16 cellular contexts compared by ENCODE assay signal in the genomic region with DNA sequence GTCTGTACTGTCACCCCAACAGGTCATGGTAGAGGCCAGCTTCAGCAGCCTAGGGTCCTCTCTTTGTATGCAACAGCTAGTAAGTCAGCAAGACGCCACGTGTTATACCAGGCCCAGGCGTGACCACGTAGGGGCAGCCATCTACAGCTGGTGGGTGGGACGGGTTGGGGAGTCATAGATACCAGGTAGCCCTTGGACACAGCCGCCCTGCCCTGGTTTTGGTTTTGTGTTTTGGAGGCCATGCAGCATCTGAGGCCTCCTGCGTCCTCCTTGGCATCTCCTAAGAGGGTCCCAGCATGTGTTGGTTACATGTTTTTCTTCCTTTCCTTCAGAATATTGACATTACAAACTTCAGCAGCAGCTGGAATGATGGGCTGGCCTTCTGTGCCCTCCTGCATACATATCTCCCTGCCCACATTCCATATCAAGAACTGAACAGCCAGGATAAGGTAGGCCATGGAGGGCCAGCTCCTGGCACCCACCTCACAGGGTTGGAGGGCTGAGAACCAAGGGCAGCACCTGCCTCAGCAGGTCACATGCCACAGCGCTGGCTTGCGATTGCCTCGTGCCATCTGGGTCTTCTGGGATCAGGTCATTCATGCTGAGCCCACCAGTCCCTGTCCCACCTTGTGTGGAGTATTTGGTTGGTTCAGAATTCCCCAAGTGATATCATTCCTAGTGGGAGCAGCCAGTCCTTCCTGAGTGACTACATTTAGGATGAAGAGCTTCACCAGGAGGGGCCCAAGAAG. TPM values are rescaled to one million over a fixed set of nuclear protein-coding genes. Genes with fewer than 3 reads are reported as not detected.
A peak's percentile ranks its signal among the peaks of the same experiment; 100 is the strongest.
DNase-seq lines count a peak whose midpoint lies in the region; ATAC-seq and TF ChIP-seq lines count a peak whose summit lies in the region.
"Had no signal": no experiment of that assay in that cellular context is flagged by ENCODE, and none has a peak within 500 bp of the region (broad histone marks: within the 10 kb centered on the region; RNA-seq: fewer than 3 reads in every experiment).

No MANE protein-coding gene starts in this region.

- H3K4me3 ChIP-seq in CD4-positive, CD25-positive, alpha-beta regulatory T cell (ENCODE audit: low read depth, low read length), result no peak overlapping the region
- no peak overlapping the region for H3K4me3 ChIP-seq in H7 (ENCODE audit: insufficient read depth, low read depth, low read length)
- no peak overlapping the region for H3K4me3 ChIP-seq in A673 (ENCODE audit: low read depth, low read length, poor library complexity, severe bottlenecking)
- H3K4me3 ChIP-seq: A549, SJSA1 had no signal

- no peaks in the 10 kb centered on the region for H3K27me3 ChIP-seq in CD4-positive, CD25-positive, alpha-beta regulatory T cell (ENCODE audit: control insufficient read depth, insufficient read depth, low read length)
- H3K27me3 ChIP-seq in H7 (ENCODE audit: control insufficient read depth, insufficient read depth, low read length) (no peaks in the 10 kb centered on the region), A673 (replicated peaks; ENCODE audit: insufficient read depth, low read depth, low read length, poor library complexity) (no peaks in the 10 kb centered on the region)
- H3K27me3 ChIP-seq: SJSA1 had no signal

- H3K36me3 ChIP-seq in CD4-positive, CD25-positive, alpha-beta regulatory T cell (ENCODE audit: control insufficient read depth, insufficient read depth, low read length), result peaks cover 29% of the 10 kb centered on the region
- H3K36me3 ChIP-seq in H7 (replicated peaks; ENCODE audit: control insufficient read depth, insufficient read depth, low read length) (peaks cover 3% of the 10 kb centered on the region; the same call in 1 of the 2 replicates), A673 (ENCODE audit: insufficient read depth, low read length, poor library complexity, severe bottlenecking) (peaks cover 10% of the 10 kb centered on the region)

- no peak for ATAC-seq in activated CD8-positive, alpha-beta memory T cell treated with anti-CD3 and anti-CD28 coated beads, Interleukin-2, amount 10 ng/mL, durations not matched to agents 7 days and 5 days
- ATAC-seq in CD4-positive, CD25-positive, alpha-beta regulatory T cell (ENCODE audit: low read depth in 2 of 2), result no peak
- ATAC-seq in HG02759 (IDR thresholded peaks at IDR 0.05; ENCODE audit: unreplicated experiment), result no peak
- ATAC-seq: A549 had no signal

- no peak for DNase-seq in activated CD8-positive, alpha-beta memory T cell treated with anti-CD3 and anti-CD28 coated beads, Interleukin-2, amount 10 ng/mL, durations not matched to agents 7 days and 5 days
- no peak for DNase-seq in activated CD8-positive, alpha-beta memory T cell treated with anti-CD3 and anti-CD28 coated beads, Interleukin-2, amount 50 U/mL, for 4 hours
- no peak for DNase-seq in CD4-positive, CD25-positive, alpha-beta regulatory T cell
- DNase-seq in H7, result peak; percentile 33
- no peak for DNase-seq in endothelial cell (ENCODE audit: low spot score)
- no peak for DNase-seq in stimulated activated CD4-positive, alpha-beta T cell treated with anti-CD3 and anti-CD28 coated beads, Interleukin-4, amount 100 ng/mL, for 24 hours
- DNase-seq in A673 (ENCODE audit: low spot score), result no peak
- DNase-seq: C1 segment of cervical spinal cord, NCI-H1930, NCI-H2171, NCI-H446, NCI-H69, RPMI8226 had no signal

- intact Hi-C loops in A673 (cut with micrococcal nuclease; ENCODE audit: unreplicated experiment), result no loop called here

- TF ChIP-seq CTCF in endothelial cell (IDR thresholded peaks at IDR 0.05; ENCODE audit: unreplicated experiment), result no peak
- TF ChIP-seq CTCF in A673 (conservative IDR thresholded peaks at IDR 0.05; ENCODE audit: low read depth, low read length), result no peak

- POLR2A ChIA-PET in A673 (lab: Charles Lee; ENCODE audit: low non-redundant PET), result no interaction called here

- CTCF ChIA-PET in activated CD8-positive, alpha-beta memory T cell treated with anti-CD3 and anti-CD28 coated beads, Interleukin-2, amount 10 ng/mL, durations not matched to agents 7 days and 5 days (lab: Charles Lee), result interaction anchor here (1.0 to 6.8 kb wide), 2 partner anchors 12 to 84 kb away, joined by 3 to 41 read pairs; no protein-coding TSS in a partner anchor
- CTCF ChIA-PET in A673 (lab: Charles Lee), result interaction anchor here (0.7 kb wide), 1 partner anchor 56 kb away, joined by 6 read pairs; no protein-coding TSS in a partner anchor

- H3K36me3 Mint-ChIP-seq in activated CD8-positive, alpha-beta memory T cell treated with anti-CD3 and anti-CD28 coated beads, Interleukin-2, amount 10 ng/mL, durations not matched to agents 7 days and 5 days, result peaks cover 7% of the 10 kb centered on the region
- peaks cover 13% of the 10 kb centered on the region for H3K36me3 Mint-ChIP-seq in CD4-positive, CD25-positive, alpha-beta regulatory T cell
- peaks cover 20% of the 10 kb centered on the region for H3K36me3 Mint-ChIP-seq in endothelial cell (ENCODE audit: low read depth, unreplicated experiment)

- H3K27me3 Mint-ChIP-seq in activated CD8-positive, alpha-beta memory T cell treated with anti-CD3 and anti-CD28 coated beads, Interleukin-2, amount 10 ng/mL, durations not matched to agents 7 days and 5 days, result no peaks in the 10 kb centered on the region
- no peaks in the 10 kb centered on the region for H3K27me3 Mint-ChIP-seq in CD4-positive, CD25-positive, alpha-beta regulatory T cell
- H3K27me3 Mint-ChIP-seq in endothelial cell (ENCODE audit: unreplicated experiment), result peaks cover 6% of the 10 kb centered on the region

- H3K4me1 ChIP-seq in CD4-positive, CD25-positive, alpha-beta regulatory T cell (ENCODE audit: control insufficient read depth, insufficient read depth, low read length, poor library complexity, severe bottlenecking), result peaks cover 10% of the 10 kb centered on the region
- no peaks in the 10 kb centered on the region for H3K4me1 ChIP-seq in A673 (ENCODE audit: insufficient read depth, low read length, poor library complexity, severe bottlenecking)

- no peak overlapping the region for H3K27ac ChIP-seq in CD4-positive, CD25-positive, alpha-beta regulatory T cell (ENCODE audit: insufficient read depth, low read length, poor library complexity, severe bottlenecking)
- no peak overlapping the region for H3K27ac ChIP-seq in A673 (ENCODE audit: low read depth, low read length, poor library complexity, severe bottlenecking)
- H3K27ac ChIP-seq: A549, SJSA1 had no signal

- no TSS peak for BruUV-seq in A673 (replicated peaks; lab: Mats Ljungman, UMichigan)

- H3K9me3 Mint-ChIP-seq in activated CD8-positive, alpha-beta memory T cell treated with anti-CD3 and anti-CD28 coated beads, Interleukin-2, amount 10 ng/mL, durations not matched to agents 7 days and 5 days (ENCODE audit: low read depth), result no peaks in the 10 kb centered on the region
- H3K9me3 Mint-ChIP-seq in CD4-positive, CD25-positive, alpha-beta regulatory T cell, result no peaks in the 10 kb centered on the region
- no peaks in the 10 kb centered on the region for H3K9me3 Mint-ChIP-seq in endothelial cell (ENCODE audit: unreplicated experiment)

- no peaks in the 10 kb centered on the region for H3K9me3 ChIP-seq in CD4-positive, CD25-positive, alpha-beta regulatory T cell (ENCODE audit: control insufficient read depth in 2 of 2, low read length in 2 of 2)
- H3K9me3 ChIP-seq in A673 (ENCODE audit: low read depth, low read length, poor library complexity, severe bottlenecking), result no peaks in the 10 kb centered on the region
- H3K9me3 ChIP-seq: A549, SJSA1 had no signal

- peaks cover 40% of the 10 kb centered on the region for H3K4me1 Mint-ChIP-seq in activated CD8-positive, alpha-beta memory T cell treated with anti-CD3 and anti-CD28 coated beads, Interleukin-2, amount 10 ng/mL, durations not matched to agents 7 days and 5 days
- peaks cover 0 to 24% (median 9%) of the 10 kb centered on the region in 4 donors for H3K4me1 Mint-ChIP-seq in CD4-positive, CD25-positive, alpha-beta regulatory T cell
- H3K4me1 Mint-ChIP-seq in endothelial cell (ENCODE audit: unreplicated experiment), result peaks cover 26% of the 10 kb centered on the region

- H3K4me3 Mint-ChIP-seq in activated CD8-positive, alpha-beta memory T cell treated with anti-CD3 and anti-CD28 coated beads, Interleukin-2, amount 10 ng/mL, durations not matched to agents 7 days and 5 days, result no peak overlapping the region
- H3K4me3 Mint-ChIP-seq in CD4-positive, CD25-positive, alpha-beta regulatory T cell, result no peak overlapping the region
- peak overlapping the region; percentile 37 for H3K4me3 Mint-ChIP-seq in endothelial cell (ENCODE audit: unreplicated experiment)

- H3K27ac Mint-ChIP-seq in activated CD8-positive, alpha-beta memory T cell treated with anti-CD3 and anti-CD28 coated beads, Interleukin-2, amount 10 ng/mL, durations not matched to agents 7 days and 5 days, result peak overlapping the region; percentile 35
- H3K27ac Mint-ChIP-seq in CD4-positive, CD25-positive, alpha-beta regulatory T cell, result peak overlapping the region in 2 of 3 donors; percentile 46 to 75
- H3K27ac Mint-ChIP-seq in endothelial cell (ENCODE audit: unreplicated experiment), result peak overlapping the region; percentile 18

RNA-seq across cellular contexts. Expression of a gene that starts 16.0 kb away (rescaled TPM):
- total RNA-seq in activated CD8-positive, alpha-beta memory T cell treated with anti-CD3 and anti-CD28 coated beads, Interleukin-2, amount 10 ng/mL, durations not matched to agents 7 days and 5 days, result 10 to 100 TPM; 19.7 to 21.1 TPM
- total RNA-seq in CD4-positive, CD25-positive, alpha-beta regulatory T cell, result 31.2 TPM
- polyA plus RNA-seq in CD4-positive, CD25-positive, alpha-beta regulatory T cell, result 100 to 1,000 TPM in 1 of 4 donors, 10 to 100 TPM in 3; 88.4 to 101 (median 94.5) TPM
- 4.0 and 7.0 TPM in 2 replicates for total RNA-seq in H7 (2014; rRNA removed; shearing (Covaris generic))
- total RNA-seq in endothelial cell (ENCODE audit: unreplicated experiment) (18.5 TPM), A673 (2021) (9.6 and 10.9 TPM in 2 replicates)
